ENCODE assay signal across 19 cellular contexts in the genomic region with DNA sequence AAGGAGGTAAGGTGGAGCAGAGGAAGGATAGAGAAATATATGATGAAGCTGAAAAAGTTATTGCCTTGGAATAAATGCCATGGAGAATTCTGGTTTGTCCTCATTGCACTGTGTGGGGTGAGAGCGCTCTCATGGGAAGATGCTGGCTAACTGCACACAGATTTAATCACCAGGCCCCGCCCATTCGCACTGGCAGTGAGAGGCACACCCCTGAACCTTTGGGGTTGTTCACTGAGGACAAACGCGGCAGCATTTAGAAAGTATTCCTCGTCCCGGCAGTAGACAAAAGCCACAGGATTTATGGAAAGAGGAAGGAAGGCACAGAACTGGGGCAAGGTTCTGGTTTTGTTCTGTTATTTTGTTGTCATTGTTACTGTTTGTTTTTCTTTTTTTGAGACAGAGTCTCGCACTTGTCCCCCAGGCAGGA.
DNase-seq lines count a peak whose midpoint lies in the region; ATAC-seq and TF ChIP-seq lines count a peak whose summit lies in the region.
"Had no signal": no experiment of that assay in that cellular context is flagged by ENCODE, and none has a peak within 500 bp of the region (broad histone marks: within the 10 kb centered on the region; RNA-seq: fewer than 3 reads in every experiment).

No MANE protein-coding gene starts in this region.

- H3K27me3 ChIP-seq in CD4-positive, alpha-beta memory T cell (ENCODE audit: insufficient read depth, low read length), result no peaks in the 10 kb centered on the region
- no peaks in the 10 kb centered on the region for H3K27me3 ChIP-seq in colonic mucosa

- no peak overlapping the region for H3K4me3 ChIP-seq in CD4-positive, alpha-beta memory T cell (ENCODE audit: low read length in 2 of 2)
- no peak overlapping the region for H3K4me3 ChIP-seq in colonic mucosa
- H3K4me3 ChIP-seq: prostate gland had no signal

- DNase-seq in activated CD4-positive, alpha-beta T cell treated with anti-CD3 and anti-CD28 coated beads, Interleukin-2, amount 10 ng/mL, durations not matched to agents 24 days and 14 days, result no peak
- no peak for DNase-seq in activated CD4-positive, alpha-beta T cell treated with anti-CD3 and anti-CD28 coated beads for 4 hours
- peak in 1 of 5 donors; percentile 26 for DNase-seq in CD4-positive, alpha-beta memory T cell
- DNase-seq in colonic mucosa, result peak; percentile 55
- no peak for DNase-seq in natural killer cell treated with Interleukin-12 subunit alpha and Interleukin-12 subunit beta and Interleukin-15 and Interleukin-18, amount 100 ng/mL, for 72 hours (ENCODE audit: low spot score)
- DNase-seq in NCI-H748 treated with DMSO at 0.1 percent for 48 hours (lab: John Stamatoyannopoulos, UW), result no peak
- DNase-seq: activated CD4-positive, alpha-beta T cell treated with anti-CD3 and anti-CD28 coated beads for 48 hours; activated T-cell treated with anti-CD3 and anti-CD28 coated beads, Interleukin-2, amount 50 U/mL, for 72 hours; amniotic stem cell; DMS79; foreskin melanocyte; NCI-H1048; NCI-H69; stimulated activated naive CD4-positive, alpha-beta T cell had no signal

- POLR2A ChIA-PET in CD4-positive, alpha-beta memory T cell (lab: Charles Lee; ENCODE audit: partially characterized antibody), result interaction anchor here (1.0 to 2.1 kb wide), 2 partner anchors 11 to 20 kb away, joined by 4 to 7 read pairs; no protein-coding TSS in a partner anchor

- CTCF ChIA-PET in CD4-positive, alpha-beta memory T cell (lab: Charles Lee; ENCODE audit: partially characterized antibody), result interaction anchor here (1.0 to 1.5 kb wide), 2 partner anchors 13 to 122 kb away, joined by 3 to 4 read pairs; no protein-coding TSS in a partner anchor

- peaks cover 21% of the 10 kb centered on the region for H3K4me1 Mint-ChIP-seq in activated CD4-positive, alpha-beta T cell treated with anti-CD3 and anti-CD28 coated beads, Interleukin-2, amount 10 ng/mL, durations not matched to agents 24 days and 14 days
- H3K4me1 Mint-ChIP-seq in CD4-positive, alpha-beta memory T cell, result peaks cover 13 to 81% (median 26%) of the 10 kb centered on the region in 4 donors
- peaks cover 39 to 57% of the 10 kb centered on the region in 2 donors for H3K4me1 Mint-ChIP-seq in natural killer cell treated with Interleukin-12 subunit alpha and Interleukin-12 subunit beta and Interleukin-15 and Interleukin-18, amount 100 ng/mL, for 72 hours (ENCODE audit: low read depth in 2 of 2)

- H3K4me3 Mint-ChIP-seq in activated CD4-positive, alpha-beta T cell treated with anti-CD3 and anti-CD28 coated beads, Interleukin-2, amount 10 ng/mL, durations not matched to agents 24 days and 14 days, result peak overlapping the region; percentile 17
- H3K4me3 Mint-ChIP-seq in CD4-positive, alpha-beta memory T cell, result peak overlapping the region in 2 of 8 donors; percentile 4 to 54
- H3K4me3 Mint-ChIP-seq in natural killer cell treated with Interleukin-12 subunit alpha and Interleukin-12 subunit beta and Interleukin-15 and Interleukin-18, amount 100 ng/mL, for 72 hours, result peak overlapping the region; percentile 20
- H3K4me3 Mint-ChIP-seq: activated T-cell treated with anti-CD3 and anti-CD28 coated beads, Interleukin-2, amount 50 U/mL, for 72 hours; CD8-positive, alpha-beta T cell had no signal

- H3K9me3 ChIP-seq in CD4-positive, alpha-beta memory T cell (ENCODE audit: control insufficient read depth in 1 of 2, low read length in 2 of 2), result no peaks in the 10 kb centered on the region
- H3K9me3 ChIP-seq in colonic mucosa, result no peaks in the 10 kb centered on the region
- H3K9me3 ChIP-seq: prostate gland had no signal

- H3K27me3 Mint-ChIP-seq in activated CD4-positive, alpha-beta T cell treated with anti-CD3 and anti-CD28 coated beads, Interleukin-2, amount 10 ng/mL, durations not matched to agents 24 days and 14 days, result no peaks in the 10 kb centered on the region
- H3K27me3 Mint-ChIP-seq in CD4-positive, alpha-beta memory T cell, result no peaks in the 10 kb centered on the region
- H3K27me3 Mint-ChIP-seq in natural killer cell treated with Interleukin-12 subunit alpha and Interleukin-12 subunit beta and Interleukin-15 and Interleukin-18, amount 100 ng/mL, for 72 hours, result no peaks in the 10 kb centered on the region

- no peaks in the 10 kb centered on the region for H3K9me3 Mint-ChIP-seq in activated CD4-positive, alpha-beta T cell treated with anti-CD3 and anti-CD28 coated beads, Interleukin-2, amount 10 ng/mL, durations not matched to agents 24 days and 14 days
- H3K9me3 Mint-ChIP-seq in CD4-positive, alpha-beta memory T cell, result peaks cover 0 to 1% (median 0%) of the 10 kb centered on the region in 8 donors
- no peaks in the 10 kb centered on the region for H3K9me3 Mint-ChIP-seq in natural killer cell treated with Interleukin-12 subunit alpha and Interleukin-12 subunit beta and Interleukin-15 and Interleukin-18, amount 100 ng/mL, for 72 hours
- H3K9me3 Mint-ChIP-seq: activated T-cell treated with anti-CD3 and anti-CD28 coated beads, Interleukin-2, amount 50 U/mL, for 72 hours; CD8-positive, alpha-beta T cell had no signal

- ATAC-seq in natural killer cell treated with Interleukin-12 subunit alpha and Interleukin-12 subunit beta and Interleukin-15 and Interleukin-18, amount 100 ng/mL, for 72 hours, result no peak
- ATAC-seq in HG03442 (IDR thresholded peaks at IDR 0.05; ENCODE audit: unreplicated experiment) (no peak), HG03342 (IDR thresholded peaks at IDR 0.05; ENCODE audit: unreplicated experiment) (no peak)
- ATAC-seq: activated T-cell treated with anti-CD3 and anti-CD28 coated beads, Interleukin-2, amount 50 U/mL, for 72 hours; CD8-positive, alpha-beta T cell had no signal

- no peak overlapping the region for H3K9ac ChIP-seq in colonic mucosa (ENCODE audit: low read depth in 2 of 2, low read length in 2 of 2)
- H3K9ac ChIP-seq: KMS-11 had no signal

- no peak overlapping the region for H3K27ac ChIP-seq in CD4-positive, alpha-beta memory T cell (ENCODE audit: low read depth, low read length)
- H3K27ac ChIP-seq in colonic mucosa, result no peak overlapping the region
- H3K27ac ChIP-seq: KMS-11, prostate gland had no signal

- intact Hi-C loops in activated CD4-positive, alpha-beta T cell treated with anti-CD3 and anti-CD28 coated beads, Interleukin-2, amount 10 ng/mL, durations not matched to agents 24 days and 14 days (cut with micrococcal nuclease), result no loop called here
- intact Hi-C loops in CD4-positive, alpha-beta memory T cell (cut with micrococcal nuclease), result no loop called here
- intact Hi-C loops in colonic mucosa (cut with DNase I), result loop anchor here (10.0 kb wide), 1 partner anchor 163 kb away; no protein-coding TSS in a partner anchor

- peaks cover 31% of the 10 kb centered on the region for H3K4me1 ChIP-seq in CD4-positive, alpha-beta memory T cell (ENCODE audit: insufficient read depth, low read length)
- no peaks in the 10 kb centered on the region for H3K4me1 ChIP-seq in colonic mucosa
- H3K4me1 ChIP-seq: prostate gland had no signal

- peaks cover 43% of the 10 kb centered on the region for H3K36me3 Mint-ChIP-seq in activated CD4-positive, alpha-beta T cell treated with anti-CD3 and anti-CD28 coated beads, Interleukin-2, amount 10 ng/mL, durations not matched to agents 24 days and 14 days (ENCODE audit: low read depth)
- H3K36me3 Mint-ChIP-seq in CD4-positive, alpha-beta memory T cell, result peaks cover 49 to 75% of the 10 kb centered on the region in 2 donors
- H3K36me3 Mint-ChIP-seq in natural killer cell treated with Interleukin-12 subunit alpha and Interleukin-12 subunit beta and Interleukin-15 and Interleukin-18, amount 100 ng/mL, for 72 hours, result peaks cover 13% of the 10 kb centered on the region

- H3K36me3 ChIP-seq in CD4-positive, alpha-beta memory T cell (ENCODE audit: insufficient read depth, low read length), result peaks cover 82% of the 10 kb centered on the region
- H3K36me3 ChIP-seq in colonic mucosa, result peaks cover 19% of the 10 kb centered on the region

- TF ChIP-seq CTCF in colonic mucosa (IDR thresholded peaks at IDR 0.05), result no peak

- H3K27ac Mint-ChIP-seq in activated CD4-positive, alpha-beta T cell treated with anti-CD3 and anti-CD28 coated beads, Interleukin-2, amount 10 ng/mL, durations not matched to agents 24 days and 14 days, result peak overlapping the region; percentile 52
- peak overlapping the region; percentile 25 to 77 (median 52) for H3K27ac Mint-ChIP-seq in CD4-positive, alpha-beta memory T cell
- H3K27ac Mint-ChIP-seq in natural killer cell treated with Interleukin-12 subunit alpha and Interleukin-12 subunit beta and Interleukin-15 and Interleukin-18, amount 100 ng/mL, for 72 hours, result peak overlapping the region; percentile 21 to 74
- H3K27ac Mint-ChIP-seq: activated T-cell treated with anti-CD3 and anti-CD28 coated beads, Interleukin-2, amount 50 U/mL, for 72 hours; CD8-positive, alpha-beta T cell had no signal
